Comparison of ENCODE assay signal across 8 cellular contexts in the genomic region with DNA sequence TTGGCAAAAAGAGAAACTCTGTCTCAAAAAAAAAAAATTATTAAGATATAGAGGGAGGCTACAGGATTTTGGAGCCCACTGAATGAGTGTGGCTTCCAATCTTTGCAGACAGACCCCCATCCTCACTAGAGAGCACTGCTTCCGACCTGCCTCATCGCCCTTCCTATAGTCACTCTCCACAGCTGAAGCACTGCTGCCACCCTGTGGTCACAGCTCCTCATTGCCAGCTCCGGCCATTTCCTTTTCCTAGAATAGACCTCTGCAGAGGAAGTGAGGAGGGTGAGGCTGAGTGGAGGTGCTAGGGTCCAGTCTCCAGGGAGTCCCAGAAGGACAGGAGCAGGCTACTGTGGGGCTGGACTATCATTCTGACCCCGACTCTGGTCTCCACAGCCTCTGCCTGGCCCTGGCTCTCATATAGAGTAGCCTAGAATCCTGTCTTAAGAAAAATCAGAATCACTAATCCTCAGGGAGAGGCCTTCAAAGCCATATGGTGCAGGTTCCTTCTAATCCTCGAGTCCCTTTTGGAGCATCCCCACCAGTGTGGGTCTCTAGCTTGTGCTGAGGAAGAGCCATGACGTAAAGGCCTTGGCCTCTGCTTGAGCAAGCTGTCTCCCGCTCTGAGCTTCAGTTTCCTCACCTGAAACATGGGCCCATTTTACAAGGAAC. TPM values are rescaled to one million over a fixed set of nuclear protein-coding genes. Genes with fewer than 3 reads are reported as not detected.
DNase-seq lines count a peak whose midpoint lies in the region; ATAC-seq, FAIRE-seq and TF ChIP-seq lines count a peak whose summit lies in the region.

No MANE protein-coding gene starts in this region.

- H3K27me3 Mint-ChIP-seq in activated T-helper 17 cell treated with anti-CD3 and anti-CD28 coated beads, Interleukin-2, amount 50 U/mL, for 72 hours, result no peaks in the 10 kb centered on the region

- no peaks in the 10 kb centered on the region for H3K9me3 Mint-ChIP-seq in activated T-helper 17 cell treated with anti-CD3 and anti-CD28 coated beads, Interleukin-2, amount 50 U/mL, for 72 hours

- FAIRE-seq in G401.6 (lab: Jason Lieb, UNC), result peak; percentile 27

- DNase-seq in H7 (peak; percentile 87), M059J (ENCODE audit: low read depth) (peak; percentile 74), fibroblast of the aortic adventitia (ENCODE audit: low read depth) (peak; percentile 74), occipital lobe (lab: John Stamatoyannopoulos, UW) (peak; percentile 70), thyroid gland (peak; percentile 82 to 86)

- WGBS in thyroid gland, 2 donors, result 32 to 37% methylated on average over 7 of the region's 7 CpGs

- H3K27me3 ChIP-seq in H7 (ENCODE audit: control insufficient read depth, insufficient read depth, low read length) (no peaks in the 10 kb centered on the region), thyroid gland (no peaks in the 10 kb centered on the region)

- intact Hi-C loops in thyroid gland (cut with DNase I), result loop anchor here (5.0 to 10.0 kb wide), 2 partner anchors 51 to 184 kb away; a partner anchor contains a TSS

- H3K36me3 ChIP-seq in H7 (replicated peaks; ENCODE audit: control insufficient read depth, insufficient read depth, low read length) (peaks cover 16% of the 10 kb centered on the region), thyroid gland (peaks cover 12 to 27% of the 10 kb centered on the region in 2 donors)

- H3K27ac Mint-ChIP-seq in activated T-helper 17 cell treated with anti-CD3 and anti-CD28 coated beads, Interleukin-2, amount 50 U/mL, for 72 hours, result peak overlapping the region; percentile 78

- H3K27ac ChIP-seq in thyroid gland, result no peak overlapping the region

- ATAC-seq in activated T-helper 17 cell treated with anti-CD3 and anti-CD28 coated beads, Interleukin-2, amount 50 U/mL, for 72 hours (replicated peaks), result peak; percentile 95

- H3K4me1 ChIP-seq in thyroid gland, result peaks cover 5 to 17% of the 10 kb centered on the region in 2 donors

- H3K4me3 Mint-ChIP-seq in activated T-helper 17 cell treated with anti-CD3 and anti-CD28 coated beads, Interleukin-2, amount 50 U/mL, for 72 hours, result no peak overlapping the region

- peaks cover 53% of the 10 kb centered on the region for H3K36me3 Mint-ChIP-seq in activated T-helper 17 cell treated with anti-CD3 and anti-CD28 coated beads, Interleukin-2, amount 50 U/mL, for 72 hours (ENCODE audit: low read depth)

- no peaks in the 10 kb centered on the region for H3K9me3 ChIP-seq in thyroid gland

- H3K4me1 Mint-ChIP-seq in activated T-helper 17 cell treated with anti-CD3 and anti-CD28 coated beads, Interleukin-2, amount 50 U/mL, for 72 hours, result peaks cover 5% of the 10 kb centered on the region

- H3K4me3 ChIP-seq in H7 (ENCODE audit: insufficient read depth, low read depth, low read length) (no peak overlapping the region), fibroblast of the aortic adventitia (ENCODE audit: low read depth, low read length) (no peak overlapping the region), thyroid gland (replicated peaks in 1 of 3) (no peak overlapping the region)

- peak; percentile 36; the same call in 1 of the 2 replicates for TF ChIP-seq POLR2A in Raji (IDR thresholded peaks at IDR 0.05; ENCODE audit: insufficient read depth, low read depth, low read length)
- TF ChIP-seq POLR2A in thyroid gland (IDR thresholded peaks at IDR 0.05), result no peak

- TF ChIP-seq CTCF in fibroblast of the aortic adventitia (IDR thresholded peaks at IDR 0.05; ENCODE audit: insufficient read depth, low read length) (peak; percentile 92), thyroid gland (IDR thresholded peaks at IDR 0.05) (peak; percentile 63 to 91 (median 90))

RNA-seq across cellular contexts. Expression of a gene that starts 1.4 kb away (rescaled TPM):
- not detected in 2 replicates for total RNA-seq in H7 (2014; rRNA removed; shearing (Covaris generic))
- total RNA-seq in M059J (2014; rRNA removed; shearing (Covaris generic)), result not detected in 2 replicates
- total RNA-seq in activated T-helper 17 cell treated with anti-CD3 and anti-CD28 coated beads, Interleukin-2, amount 50 U/mL, for 72 hours, result not detected
- total RNA-seq in fibroblast of the aortic adventitia (ENCODE audit: low replicate concordance), result not detected in 2 replicates
- total RNA-seq in occipital lobe, result not detected
- not detected for total RNA-seq in thyroid gland

RNA-seq across cellular contexts. Expression of a gene that starts 7.6 kb away (rescaled TPM):
- 76.4 and 80.5 TPM in 2 replicates for total RNA-seq in H7 (2014; rRNA removed; shearing (Covaris generic))
- 29.4 and 31.7 TPM in 2 replicates for total RNA-seq in M059J (2014; rRNA removed; shearing (Covaris generic))
- total RNA-seq in activated T-helper 17 cell treated with anti-CD3 and anti-CD28 coated beads, Interleukin-2, amount 50 U/mL, for 72 hours, result 10 to 100 TPM; 21.7 to 44.0 TPM
- total RNA-seq in fibroblast of the aortic adventitia (ENCODE audit: low replicate concordance), result 32.4 and 43.9 TPM in 2 replicates
- 28.1 TPM for total RNA-seq in occipital lobe
- 10 to 100 TPM; 31.2 to 44.8 (median 34.7) TPM for total RNA-seq in thyroid gland

RNA-seq across cellular contexts. Expression of a gene that starts 9.4 kb away (rescaled TPM):
- 8.0 and 8.7 TPM in 2 replicates for total RNA-seq in H7 (2014; rRNA removed; shearing (Covaris generic))
- 5.6 and 7.7 TPM in 2 replicates for total RNA-seq in M059J (2014; rRNA removed; shearing (Covaris generic))
- 10 to 100 TPM; 18.2 to 20.4 TPM for total RNA-seq in activated T-helper 17 cell treated with anti-CD3 and anti-CD28 coated beads, Interleukin-2, amount 50 U/mL, for 72 hours
- total RNA-seq in fibroblast of the aortic adventitia (ENCODE audit: low replicate concordance) (32.1 and 118 TPM in 2 replicates), occipital lobe (30.9 TPM), thyroid gland (10 to 100 TPM in 2 of 4 donors, 1 to 10 TPM in 2; 5.2 to 12.9 (median 10.6) TPM)

RNA-seq across cellular contexts. Expression of a gene that starts 56.8 kb away (rescaled TPM):
- 196 and 207 TPM in 2 replicates for total RNA-seq in H7 (2014; rRNA removed; shearing (Covaris generic))
- total RNA-seq in M059J (2014; rRNA removed; shearing (Covaris generic)), result 90.2 and 194 TPM in 2 replicates
- total RNA-seq in activated T-helper 17 cell treated with anti-CD3 and anti-CD28 coated beads, Interleukin-2, amount 50 U/mL, for 72 hours, result 100 to 1,000 TPM; 763 to 862 TPM
- total RNA-seq in fibroblast of the aortic adventitia (ENCODE audit: low replicate concordance), result 165 and 233 TPM in 2 replicates
- total RNA-seq in occipital lobe, result 181 TPM
- total RNA-seq in thyroid gland, result 100 to 1,000 TPM; 493 to 555 (median 514) TPM
